8 cellular contexts compared by ENCODE assay signal in the genomic region with DNA sequence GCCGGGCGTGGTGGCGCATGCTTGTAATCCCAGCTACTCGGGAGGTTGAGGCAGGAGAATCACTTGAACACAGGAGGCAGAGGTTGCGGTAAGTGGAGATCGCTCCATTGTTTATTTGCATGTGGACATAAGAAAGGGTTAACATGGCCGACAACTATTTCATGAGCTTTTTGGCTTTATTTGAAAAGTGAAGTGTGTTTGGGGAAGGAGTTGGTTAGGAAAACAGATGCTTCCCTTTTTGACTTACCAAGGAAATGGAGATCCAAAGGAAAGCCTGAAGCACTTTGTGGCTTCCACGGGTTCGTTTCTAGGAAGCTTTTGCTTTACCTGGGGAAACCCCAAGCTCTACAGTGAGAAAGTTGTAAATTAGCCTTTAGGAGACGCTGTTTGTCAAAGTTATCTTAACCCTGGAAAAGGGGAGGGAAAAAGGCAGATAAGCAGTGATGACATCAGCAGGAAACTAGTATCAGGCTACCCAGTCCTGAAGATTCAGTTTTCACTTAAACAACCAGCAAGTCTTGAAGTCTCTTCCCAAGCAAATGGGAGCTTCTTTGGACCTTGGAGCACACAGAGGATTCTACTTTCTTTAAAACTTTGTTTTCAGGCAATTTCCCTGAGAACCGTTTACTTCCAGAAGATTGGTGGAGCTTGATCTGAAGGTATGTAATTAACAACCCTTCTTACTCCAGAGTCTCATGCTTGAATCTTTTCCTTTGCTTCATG. TPM values are rescaled to one million over a fixed set of nuclear protein-coding genes. Genes with fewer than 3 reads are reported as not detected.
A peak's percentile ranks its signal among the peaks of the same experiment; 100 is the strongest.
DNase-seq lines count a peak whose midpoint lies in the region; ATAC-seq and TF ChIP-seq lines count a peak whose summit lies in the region.

A gene with protein sequence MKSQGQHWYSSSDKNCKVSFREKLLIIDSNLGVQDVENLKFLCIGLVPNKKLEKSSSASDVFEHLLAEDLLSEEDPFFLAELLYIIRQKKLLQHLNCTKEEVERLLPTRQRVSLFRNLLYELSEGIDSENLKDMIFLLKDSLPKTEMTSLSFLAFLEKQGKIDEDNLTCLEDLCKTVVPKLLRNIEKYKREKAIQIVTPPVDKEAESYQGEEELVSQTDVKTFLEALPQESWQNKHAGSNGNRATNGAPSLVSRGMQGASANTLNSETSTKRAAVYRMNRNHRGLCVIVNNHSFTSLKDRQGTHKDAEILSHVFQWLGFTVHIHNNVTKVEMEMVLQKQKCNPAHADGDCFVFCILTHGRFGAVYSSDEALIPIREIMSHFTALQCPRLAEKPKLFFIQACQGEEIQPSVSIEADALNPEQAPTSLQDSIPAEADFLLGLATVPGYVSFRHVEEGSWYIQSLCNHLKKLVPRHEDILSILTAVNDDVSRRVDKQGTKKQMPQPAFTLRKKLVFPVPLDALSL (plus strand): TSS at position 492 of the 723 bp plus-strand sequence. CDS start 2,637 bp downstream, outside the sequence.

- DNase-seq in GM04503 (ENCODE audit: low read depth) (peak; percentile 29), HL-60 (ENCODE audit: low read depth in 1 of 2, low spot score in 1 of 2) (peak; percentile 77 to 78), T-cell (peak in 11 of 34 experiments; percentile 3 to 47 (median 21)), esophagus muscularis mucosa (ENCODE audit: extremely low spot score) (no peak), NCI-H1930 (lab: John Stamatoyannopoulos, UW) (no peak), NCI-H2107 (lab: John Stamatoyannopoulos, UW) (no peak)
- no peak for DNase-seq in natural killer cell treated with Interleukin-12 subunit alpha and Interleukin-12 subunit beta and Interleukin-15 and Interleukin-18, amount 100 ng/mL, for 72 hours (ENCODE audit: low spot score)

- CTCF ChIA-PET in T-cell (lab: Charles Lee), result interaction anchor here (0.6 to 3.0 kb wide), 28 partner anchors 8 to 1271 kb away, joined by 3 to 168 read pairs (median 4); a partner anchor contains a TSS

- peaks cover 0 to 1% (median under 1%) of the 10 kb centered on the region in 4 donors for H3K4me1 ChIP-seq in esophagus muscularis mucosa

- peaks cover 47 to 52% (median 48%) of the 10 kb centered on the region in 3 donors for H3K4me1 Mint-ChIP-seq in T-cell
- H3K4me1 Mint-ChIP-seq in natural killer cell treated with Interleukin-12 subunit alpha and Interleukin-12 subunit beta and Interleukin-15 and Interleukin-18, amount 100 ng/mL, for 72 hours (ENCODE audit: low read depth in 2 of 2), result peaks cover 41 to 57% of the 10 kb centered on the region in 2 donors

- no peaks in the 10 kb centered on the region for H3K27me3 Mint-ChIP-seq in T-cell
- no peaks in the 10 kb centered on the region for H3K27me3 Mint-ChIP-seq in natural killer cell treated with Interleukin-12 subunit alpha and Interleukin-12 subunit beta and Interleukin-15 and Interleukin-18, amount 100 ng/mL, for 72 hours

- POLR2A ChIA-PET in T-cell (lab: Charles Lee), result interaction anchor here (0.6 to 1.6 kb wide), 7 partner anchors 50 to 470 kb away, joined by 3 to 16 read pairs (median 4); a partner anchor contains a TSS

- TF ChIP-seq EP300 in esophagus muscularis mucosa (IDR thresholded peaks at IDR 0.05), result no peak

- ATAC-seq in GM19468 (IDR thresholded peaks at IDR 0.05; ENCODE audit: extremely low read depth, unreplicated experiment), result peak; percentile 44
- ATAC-seq in T-cell (replicated peaks in 1 of 4), result peak; percentile 79 to 93 (median 88)
- peak; percentile 65 to 77 for ATAC-seq in natural killer cell treated with Interleukin-12 subunit alpha and Interleukin-12 subunit beta and Interleukin-15 and Interleukin-18, amount 100 ng/mL, for 72 hours

- peak within 1 kb of the TSS; percentile 90 to 99 (median 95) for H3K4me3 Mint-ChIP-seq in T-cell
- H3K4me3 Mint-ChIP-seq in natural killer cell treated with Interleukin-12 subunit alpha and Interleukin-12 subunit beta and Interleukin-15 and Interleukin-18, amount 100 ng/mL, for 72 hours, result peak within 1 kb of the TSS; percentile 94

- H3K36me3 ChIP-seq in esophagus muscularis mucosa, result no peaks in the 10 kb centered on the region

- H3K9me3 ChIP-seq in esophagus muscularis mucosa, result no peaks in the 10 kb centered on the region

- peak within 1 kb of the TSS; percentile 96 for H3K27ac Mint-ChIP-seq in T-cell
- H3K27ac Mint-ChIP-seq in natural killer cell treated with Interleukin-12 subunit alpha and Interleukin-12 subunit beta and Interleukin-15 and Interleukin-18, amount 100 ng/mL, for 72 hours, result peak within 1 kb of the TSS; percentile 84 to 98

- peak within 1 kb of the TSS; percentile 64 for H3K4me3 ChIP-seq in HL-60 (replicated peaks; ENCODE audit: insufficient read depth, low read length)
- peak within 1 kb of the TSS; percentile 38 to 50 (median 42) for H3K4me3 ChIP-seq in esophagus muscularis mucosa

- TF ChIP-seq CTCF in HL-60 (IDR thresholded peaks at IDR 0.05; ENCODE audit: insufficient read depth, low read length) (peak; percentile 77), esophagus muscularis mucosa (IDR thresholded peaks at IDR 0.05) (peak in 1 of 3 experiments; percentile 30)

- H3K36me3 Mint-ChIP-seq in T-cell, result peaks cover 12% of the 10 kb centered on the region
- peaks cover 5% of the 10 kb centered on the region for H3K36me3 Mint-ChIP-seq in natural killer cell treated with Interleukin-12 subunit alpha and Interleukin-12 subunit beta and Interleukin-15 and Interleukin-18, amount 100 ng/mL, for 72 hours

- 51% methylated on average over 11 of the region's 11 CpGs for WGBS in esophagus muscularis mucosa

- no peak for TF ChIP-seq POLR2A in esophagus muscularis mucosa (IDR thresholded peaks at IDR 0.05; ENCODE audit: low read depth)

- H3K27ac ChIP-seq in HL-60 (replicated peaks) (peak within 1 kb of the TSS; percentile 85), esophagus muscularis mucosa (replicated peaks in 1 of 4) (peak within 1 kb of the TSS; percentile 17 to 38 (median 30))

- no peaks in the 10 kb centered on the region for H3K9me3 Mint-ChIP-seq in T-cell
- H3K9me3 Mint-ChIP-seq in natural killer cell treated with Interleukin-12 subunit alpha and Interleukin-12 subunit beta and Interleukin-15 and Interleukin-18, amount 100 ng/mL, for 72 hours, result no peaks in the 10 kb centered on the region

- intact Hi-C loops in esophagus muscularis mucosa (cut with DNase I), result loop anchor here (5.0 kb wide), 1 partner anchor 226 kb away; no protein-coding TSS in a partner anchor

- H3K27me3 ChIP-seq in HL-60 (ENCODE audit: insufficient read depth, poor library complexity, severe bottlenecking) (no peaks in the 10 kb centered on the region), esophagus muscularis mucosa (no peaks in the 10 kb centered on the region)

RNA-seq across cellular contexts. Expression of the gene that starts here (rescaled TPM):
- total RNA-seq in T-cell, result 10 to 100 TPM; 23.3 to 46.4 (median 29.2) TPM
- 1 to 10 TPM; 2.2 to 7.3 (median 4.3) TPM for total RNA-seq in esophagus muscularis mucosa
- total RNA-seq in natural killer cell treated with Interleukin-12 subunit alpha and Interleukin-12 subunit beta and Interleukin-15 and Interleukin-18, amount 100 ng/mL, for 72 hours, result 10 to 100 TPM; 17.5 to 23.0 TPM

Comparison
In these comparisons a context has a peak if more than half of its experiments do, and no peak if none do; other contexts are left out.
1. DNase-seq: peak in GM04503 (single experiment) and HL-60 (2 of 2); none in esophagus muscularis mucosa (single experiment), natural killer cell treated with Interleukin-12 subunit alpha and Interleukin-12 subunit beta and Interleukin-15 and Interleukin-18, amount 100 ng/mL, for 72 hours (single experiment), NCI-H1930 (0 of 2) and NCI-H2107 (single experiment).
2. Peak in every context shown above with its lines, with median percentiles within 50 percentile points of each other: ATAC-seq.